ENCODE assay signal across 8 cellular contexts in the genomic region with DNA sequence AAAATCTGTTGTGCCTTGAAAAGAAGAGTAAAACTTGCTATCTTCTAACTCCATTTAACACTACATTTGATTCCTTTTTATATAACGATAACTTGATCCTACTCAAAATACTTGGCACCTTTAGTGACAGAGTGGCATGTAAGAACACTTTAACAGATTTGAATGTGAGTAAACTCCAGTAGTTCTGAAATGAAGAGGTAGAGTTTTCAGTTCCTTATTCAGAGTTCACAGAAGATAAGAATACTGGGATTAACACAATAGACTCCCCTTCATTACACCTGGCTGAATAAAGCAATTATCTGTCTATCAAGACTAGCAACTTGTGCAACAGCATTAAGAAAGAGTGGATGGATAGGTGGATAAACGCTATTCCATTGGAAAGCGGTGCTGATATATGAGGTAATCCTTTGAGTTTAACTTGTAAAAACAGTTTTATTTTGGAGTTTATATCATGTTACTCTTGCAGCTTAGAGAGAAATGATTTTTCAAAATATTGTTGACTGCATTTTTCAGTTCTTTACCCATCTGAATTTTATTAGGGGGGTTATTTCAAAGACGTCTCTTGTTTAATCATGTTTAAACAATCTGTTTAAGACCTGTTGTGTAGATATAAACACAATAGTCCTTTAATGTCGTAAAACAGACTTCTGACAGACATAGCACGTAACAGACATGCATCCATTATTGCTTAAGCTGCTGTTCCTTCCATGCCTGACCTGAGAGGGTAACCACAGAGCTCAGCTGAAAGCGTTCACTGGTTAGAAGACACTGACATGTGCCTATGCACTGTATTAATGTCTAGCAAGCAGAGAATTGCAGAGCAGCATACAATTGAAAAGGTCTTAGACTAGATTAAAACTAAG.
A peak's percentile ranks its signal among the peaks of the same experiment; 100 is the strongest.
DNase-seq lines count a peak whose midpoint lies in the region; ATAC-seq, FAIRE-seq and TF ChIP-seq lines count a peak whose summit lies in the region.

No MANE protein-coding gene starts in this region.

- peaks cover 75% of the 10 kb centered on the region for H3K79me2 ChIP-seq in GM23248 (ENCODE audit: insufficient read depth)

- peak; percentile 50 for FAIRE-seq in GM12891 (lab: Jason Lieb, UNC)

- ATAC-seq in left lung: peak; percentile 64
- ATAC-seq in left lobe of liver: no peak

- 55% methylated on average over 7 of the region's 7 CpGs for WGBS in GM23248 (ENCODE audit: low coverage in 1 of 2, low lambda C conversion rate in 2 of 2, missing lambda C conversion rate in 2 of 2), 2 experiments

- peak overlapping the region; percentile 67 for H3K9ac ChIP-seq in GM23248

- intact Hi-C loops in left lung (cut with DNase I): no loop called here

- peaks cover 61% of the 10 kb centered on the region for H3F3A ChIP-seq in GM23248 (ENCODE audit: insufficient read depth)

- H3K4me3 ChIP-seq in GM23248 (peak overlapping the region; percentile 57), NB4 (ENCODE audit: low read depth, low read length) (no peak overlapping the region), left lung (no peak overlapping the region)

- H3K36me3 ChIP-seq in GM23248 (ENCODE audit: low read depth): no peaks in the 10 kb centered on the region
- H3K36me3 ChIP-seq in left lung: no peaks in the 10 kb centered on the region

- H3K4me1 ChIP-seq in GM23248 (ENCODE audit: insufficient read depth) (peaks cover 65% of the 10 kb centered on the region), left lung (peaks cover 14 to 44% of the 10 kb centered on the region in 2 donors)

- H2AFZ ChIP-seq in GM23248: peak overlapping the region; percentile 38; the same call in 1 of the 2 replicates

- H3K9me3 ChIP-seq in GM23248 (ENCODE audit: low read depth) (no peaks in the 10 kb centered on the region), left lung (no peaks in the 10 kb centered on the region)

- H3K9me2 ChIP-seq in GM23248 (ENCODE audit: insufficient read depth): no peaks in the 10 kb centered on the region

- H3K27me3 ChIP-seq in GM23248 (replicated peaks; ENCODE audit: insufficient read depth) (no peaks in the 10 kb centered on the region), left lung (no peaks in the 10 kb centered on the region)

- in situ Hi-C loops in GM23248 (cut with MboI): no loop called here

- H3K4me2 ChIP-seq in GM23248 (ENCODE audit: unreplicated experiment): peak overlapping the region; percentile 78

- no peaks in the 10 kb centered on the region for H4K20me1 ChIP-seq in GM23248 (ENCODE audit: insufficient read depth)

- H3K27ac ChIP-seq in GM23248 (peak overlapping the region; percentile 94), left lung (peak overlapping the region; percentile 41 to 59)

- TF ChIP-seq POLR2A in GM12891 (IDR thresholded peaks at IDR 0.05; ENCODE audit: low read depth, low read length): no peak
- TF ChIP-seq POLR2A in NB4 (IDR thresholded peaks at IDR 0.05; ENCODE audit: extremely low read depth, insufficient read length): no peak

- DNase-seq in GM12891 (ENCODE audit: insufficient read length, low spot score): no peak
- DNase-seq in GM23248: peak; percentile 57
- DNase-seq in NB4 (ENCODE audit: low read depth): peak; percentile 89
- no peak for DNase-seq in left lung
- DNase-seq in T-helper 9 cell: no peak
- no peak for DNase-seq in NCI-H526 treated with DMSO at 0.1 percent for 48 hours (lab: John Stamatoyannopoulos, UW)
- no peak for DNase-seq in stimulated activated CD4-positive, alpha-beta T cell treated with anti-CD3 and anti-CD28 coated beads, Interleukin-4, amount 100 ng/mL, for 24 hours
- no peak for DNase-seq in left lobe of liver (ENCODE audit: low spot score)

- no peak for TF ChIP-seq CTCF in NB4 (IDR thresholded peaks at IDR 0.05; ENCODE audit: low read depth, low read length)
- TF ChIP-seq CTCF in left lung (IDR thresholded peaks at IDR 0.05): no peak

TF ChIP-seq in GM12891, 5 proteins besides CTCF, POLR2A, EP300 and RAD21:
- TF ChIP-seq POLR2AphosphoS5 (IDR thresholded peaks at IDR 0.05; ENCODE audit: low read depth, low read length) (no peak), SPI1 (IDR thresholded peaks at IDR 0.05; ENCODE audit: low read depth, low read length) (peak; percentile 97)
TF ChIP-seq in GM12891: peak in this region for 1.

Comparison
In these comparisons a context has a peak if more than half of its experiments do, and no peak if none do; other contexts are left out.
1. DNase-seq: peak in GM23248 (single experiment) and NB4 (single experiment); none in GM12891 (single experiment), left lung (0 of 2), T-helper 9 cell (single experiment), NCI-H526 treated with DMSO at 0.1 percent for 48 hours (single experiment), stimulated activated CD4-positive, alpha-beta T cell treated with anti-CD3 and anti-CD28 coated beads, Interleukin-4, amount 100 ng/mL, for 24 hours (single experiment) and left lobe of liver (single experiment).